In genomic region chr5:139734517-139734916, GRCh38 we compare ENCODE assay signal across 1 cellular context.
A peak's percentile ranks its signal among the peaks of the same experiment; 100 is the strongest.
TF ChIP-seq lines count a peak whose summit lies in the region.

No MANE protein-coding gene starts in this region.

TF ChIP-seq in HepG2, 621 proteins besides CTCF, POLR2A, EP300 and RAD21 (continued from another document and continues in another):
- TF ChIP-seq, protein P1, sequence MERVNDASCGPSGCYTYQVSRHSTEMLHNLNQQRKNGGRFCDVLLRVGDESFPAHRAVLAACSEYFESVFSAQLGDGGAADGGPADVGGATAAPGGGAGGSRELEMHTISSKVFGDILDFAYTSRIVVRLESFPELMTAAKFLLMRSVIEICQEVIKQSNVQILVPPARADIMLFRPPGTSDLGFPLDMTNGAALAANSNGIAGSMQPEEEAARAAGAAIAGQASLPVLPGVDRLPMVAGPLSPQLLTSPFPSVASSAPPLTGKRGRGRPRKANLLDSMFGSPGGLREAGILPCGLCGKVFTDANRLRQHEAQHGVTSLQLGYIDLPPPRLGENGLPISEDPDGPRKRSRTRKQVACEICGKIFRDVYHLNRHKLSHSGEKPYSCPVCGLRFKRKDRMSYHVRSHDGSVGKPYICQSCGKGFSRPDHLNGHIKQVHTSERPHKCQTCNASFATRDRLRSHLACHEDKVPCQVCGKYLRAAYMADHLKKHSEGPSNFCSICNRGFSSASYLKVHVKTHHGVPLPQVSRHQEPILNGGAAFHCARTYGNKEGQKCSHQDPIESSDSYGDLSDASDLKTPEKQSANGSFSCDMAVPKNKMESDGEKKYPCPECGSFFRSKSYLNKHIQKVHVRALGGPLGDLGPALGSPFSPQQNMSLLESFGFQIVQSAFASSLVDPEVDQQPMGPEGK (CRISPR knock-in tag; IDR thresholded peaks at IDR 0.05) = peak; percentile 49; the same call in 1 of the 2 replicates
- TF ChIP-seq, protein P2, sequence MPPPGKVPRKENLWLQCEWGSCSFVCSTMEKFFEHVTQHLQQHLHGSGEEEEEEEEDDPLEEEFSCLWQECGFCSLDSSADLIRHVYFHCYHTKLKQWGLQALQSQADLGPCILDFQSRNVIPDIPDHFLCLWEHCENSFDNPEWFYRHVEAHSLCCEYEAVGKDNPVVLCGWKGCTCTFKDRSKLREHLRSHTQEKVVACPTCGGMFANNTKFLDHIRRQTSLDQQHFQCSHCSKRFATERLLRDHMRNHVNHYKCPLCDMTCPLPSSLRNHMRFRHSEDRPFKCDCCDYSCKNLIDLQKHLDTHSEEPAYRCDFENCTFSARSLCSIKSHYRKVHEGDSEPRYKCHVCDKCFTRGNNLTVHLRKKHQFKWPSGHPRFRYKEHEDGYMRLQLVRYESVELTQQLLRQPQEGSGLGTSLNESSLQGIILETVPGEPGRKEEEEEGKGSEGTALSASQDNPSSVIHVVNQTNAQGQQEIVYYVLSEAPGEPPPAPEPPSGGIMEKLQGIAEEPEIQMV (CRISPR knock-in tag; IDR thresholded peaks at IDR 0.05; ENCODE audit: low read depth) = no peak
- TF ChIP-seq TFE3 (CRISPR knock-in tag; IDR thresholded peaks at IDR 0.05) (peak; percentile 24; the same call in 1 of the 2 replicates), IRX3 (CRISPR knock-in tag; IDR thresholded peaks at IDR 0.05; ENCODE audit: borderline replicate concordance, low read depth) (0 out of 2 replicates have a peak, but pooled peaks have one; percentile 19), NFE2L1 (CRISPR knock-in tag; IDR thresholded peaks at IDR 0.05; ENCODE audit: borderline replicate concordance) (no peak), ZNF772 (CRISPR knock-in tag; IDR thresholded peaks at IDR 0.05) (no peak), YEATS2 (CRISPR knock-in tag; IDR thresholded peaks at IDR 0.05; ENCODE audit: borderline replicate concordance) (no peak), SRSF9 (IDR thresholded peaks at IDR 0.05; ENCODE audit: borderline replicate concordance, insufficient read depth, low read depth, low read length, poor library complexity, severe bottlenecking) (no peak), SIX4 (CRISPR knock-in tag; IDR thresholded peaks at IDR 0.05) (no peak), HNF4G (IDR thresholded peaks at IDR 0.05; ENCODE audit: borderline replicate concordance, low read depth, low read length) (0 out of 2 replicates have a peak, but pooled peaks have one; percentile 18), HNF4G (CRISPR knock-in tag; IDR thresholded peaks at IDR 0.05; ENCODE audit: borderline replicate concordance, low read depth) (no peak), THAP7 (CRISPR knock-in tag; IDR thresholded peaks at IDR 0.05) (no peak), ZNF605 (CRISPR knock-in tag; IDR thresholded peaks at IDR 0.05) (no peak), RELA (CRISPR knock-in tag; IDR thresholded peaks at IDR 0.05) (no peak), ZC3H4 (CRISPR knock-in tag; IDR thresholded peaks at IDR 0.05; ENCODE audit: borderline replicate concordance) (no peak), NCOR1 (IDR thresholded peaks at IDR 0.05; ENCODE audit: borderline replicate concordance, low read length) (0 out of 2 replicates have a peak, but pooled peaks have one; percentile 9), TIGD3 (CRISPR knock-in tag; IDR thresholded peaks at IDR 0.05; ENCODE audit: borderline replicate concordance) (no peak), SRSF1 (optimal IDR thresholded peaks at IDR 0.05; ENCODE audit: low read depth, low read length) (peak; percentile 14), LCORL (IDR thresholded peaks at IDR 0.05) (no peak), LCORL (CRISPR knock-in tag; IDR thresholded peaks at IDR 0.05) (0 out of 2 replicates have a peak, but pooled peaks have one; percentile 12), PAXIP1 (CRISPR knock-in tag; conservative IDR thresholded peaks at IDR 0.05) (no peak), ZHX1 (CRISPR knock-in tag; IDR thresholded peaks at IDR 0.05; ENCODE audit: low read depth) (0 out of 2 replicates have a peak, but pooled peaks have one; percentile 48), MAFK (conservative IDR thresholded peaks at IDR 0.05 in 1 of 2, IDR thresholded peaks at IDR 0.05 in 1 of 2; ENCODE audit: low read length in 2 of 2) (no peak), SPEN (CRISPR knock-in tag; IDR thresholded peaks at IDR 0.05; ENCODE audit: low read depth) (peak; percentile 12; the same call in 1 of the 2 replicates), ZNF749 (CRISPR knock-in tag; IDR thresholded peaks at IDR 0.05; ENCODE audit: borderline replicate concordance) (0 out of 2 replicates have a peak, but pooled peaks have one; percentile 24), ZNF879 (CRISPR knock-in tag; IDR thresholded peaks at IDR 0.05) (no peak), TCF7 (IDR thresholded peaks at IDR 0.05; ENCODE audit: low read depth) (peak; percentile 67; the same call in 1 of the 2 replicates), TFDP1 (CRISPR knock-in tag; IDR thresholded peaks at IDR 0.05; ENCODE audit: borderline replicate concordance) (peak; percentile 12; the same call in 1 of the 2 replicates)
- TF ChIP-seq, protein P3, sequence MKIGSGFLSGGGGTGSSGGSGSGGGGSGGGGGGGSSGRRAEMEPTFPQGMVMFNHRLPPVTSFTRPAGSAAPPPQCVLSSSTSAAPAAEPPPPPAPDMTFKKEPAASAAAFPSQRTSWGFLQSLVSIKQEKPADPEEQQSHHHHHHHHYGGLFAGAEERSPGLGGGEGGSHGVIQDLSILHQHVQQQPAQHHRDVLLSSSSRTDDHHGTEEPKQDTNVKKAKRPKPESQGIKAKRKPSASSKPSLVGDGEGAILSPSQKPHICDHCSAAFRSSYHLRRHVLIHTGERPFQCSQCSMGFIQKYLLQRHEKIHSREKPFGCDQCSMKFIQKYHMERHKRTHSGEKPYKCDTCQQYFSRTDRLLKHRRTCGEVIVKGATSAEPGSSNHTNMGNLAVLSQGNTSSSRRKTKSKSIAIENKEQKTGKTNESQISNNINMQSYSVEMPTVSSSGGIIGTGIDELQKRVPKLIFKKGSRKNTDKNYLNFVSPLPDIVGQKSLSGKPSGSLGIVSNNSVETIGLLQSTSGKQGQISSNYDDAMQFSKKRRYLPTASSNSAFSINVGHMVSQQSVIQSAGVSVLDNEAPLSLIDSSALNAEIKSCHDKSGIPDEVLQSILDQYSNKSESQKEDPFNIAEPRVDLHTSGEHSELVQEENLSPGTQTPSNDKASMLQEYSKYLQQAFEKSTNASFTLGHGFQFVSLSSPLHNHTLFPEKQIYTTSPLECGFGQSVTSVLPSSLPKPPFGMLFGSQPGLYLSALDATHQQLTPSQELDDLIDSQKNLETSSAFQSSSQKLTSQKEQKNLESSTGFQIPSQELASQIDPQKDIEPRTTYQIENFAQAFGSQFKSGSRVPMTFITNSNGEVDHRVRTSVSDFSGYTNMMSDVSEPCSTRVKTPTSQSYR (CRISPR knock-in tag; IDR thresholded peaks at IDR 0.05; ENCODE audit: borderline replicate concordance) = 0 out of 2 replicates have a peak, but pooled peaks have one; percentile 2
- TF ChIP-seq, protein P4, sequence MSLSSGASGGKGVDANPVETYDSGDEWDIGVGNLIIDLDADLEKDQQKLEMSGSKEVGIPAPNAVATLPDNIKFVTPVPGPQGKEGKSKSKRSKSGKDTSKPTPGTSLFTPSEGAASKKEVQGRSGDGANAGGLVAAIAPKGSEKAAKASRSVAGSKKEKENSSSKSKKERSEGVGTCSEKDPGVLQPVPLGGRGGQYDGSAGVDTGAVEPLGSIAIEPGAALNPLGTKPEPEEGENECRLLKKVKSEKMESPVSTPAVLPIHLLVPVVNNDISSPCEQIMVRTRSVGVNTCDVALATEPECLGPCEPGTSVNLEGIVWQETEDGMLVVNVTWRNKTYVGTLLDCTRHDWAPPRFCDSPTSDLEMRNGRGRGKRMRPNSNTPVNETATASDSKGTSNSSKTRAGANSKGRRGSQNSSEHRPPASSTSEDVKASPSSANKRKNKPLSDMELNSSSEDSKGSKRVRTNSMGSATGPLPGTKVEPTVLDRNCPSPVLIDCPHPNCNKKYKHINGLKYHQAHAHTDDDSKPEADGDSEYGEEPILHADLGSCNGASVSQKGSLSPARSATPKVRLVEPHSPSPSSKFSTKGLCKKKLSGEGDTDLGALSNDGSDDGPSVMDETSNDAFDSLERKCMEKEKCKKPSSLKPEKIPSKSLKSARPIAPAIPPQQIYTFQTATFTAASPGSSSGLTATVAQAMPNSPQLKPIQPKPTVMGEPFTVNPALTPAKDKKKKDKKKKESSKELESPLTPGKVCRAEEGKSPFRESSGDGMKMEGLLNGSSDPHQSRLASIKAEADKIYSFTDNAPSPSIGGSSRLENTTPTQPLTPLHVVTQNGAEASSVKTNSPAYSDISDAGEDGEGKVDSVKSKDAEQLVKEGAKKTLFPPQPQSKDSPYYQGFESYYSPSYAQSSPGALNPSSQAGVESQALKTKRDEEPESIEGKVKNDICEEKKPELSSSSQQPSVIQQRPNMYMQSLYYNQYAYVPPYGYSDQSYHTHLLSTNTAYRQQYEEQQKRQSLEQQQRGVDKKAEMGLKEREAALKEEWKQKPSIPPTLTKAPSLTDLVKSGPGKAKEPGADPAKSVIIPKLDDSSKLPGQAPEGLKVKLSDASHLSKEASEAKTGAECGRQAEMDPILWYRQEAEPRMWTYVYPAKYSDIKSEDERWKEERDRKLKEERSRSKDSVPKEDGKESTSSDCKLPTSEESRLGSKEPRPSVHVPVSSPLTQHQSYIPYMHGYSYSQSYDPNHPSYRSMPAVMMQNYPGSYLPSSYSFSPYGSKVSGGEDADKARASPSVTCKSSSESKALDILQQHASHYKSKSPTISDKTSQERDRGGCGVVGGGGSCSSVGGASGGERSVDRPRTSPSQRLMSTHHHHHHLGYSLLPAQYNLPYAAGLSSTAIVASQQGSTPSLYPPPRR (CRISPR knock-in tag; IDR thresholded peaks at IDR 0.05; ENCODE audit: borderline replicate concordance) = no peak
